Comparison of ENCODE assay signal across 27 cellular contexts in genomic region chr10:89613582-89613981, GRCh38.
"Had no signal": no experiment of that assay in that cellular context is flagged by ENCODE, and none has a peak within 500 bp of the region (broad histone marks: within the 10 kb centered on the region; RNA-seq: fewer than 3 reads in every experiment).

No MANE protein-coding gene starts in this region.

- H3K4me3 ChIP-seq: gastrocnemius medialis, hepatocyte, right atrium auricular region, spleen, suprapubic skin, tibial artery, upper lobe of right lung had no signal

- H3K9me3 ChIP-seq: gastrocnemius medialis, right atrium auricular region, spleen, suprapubic skin, tibial artery, upper lobe of right lung had no signal

- H3K27me3 Mint-ChIP-seq: activated CD4-positive, alpha-beta T cell treated with anti-CD3 and anti-CD28 coated beads for 36 hours; activated T-cell treated with anti-CD3 and anti-CD28 coated beads, Interleukin-2, amount 50 U/mL, for 24 hours; central memory CD8-positive, alpha-beta T cell; T-cell had no signal

- H3K4me2 ChIP-seq: hepatocyte had no signal

- H3K9me3 Mint-ChIP-seq: activated T-cell treated with anti-CD3 and anti-CD28 coated beads, Interleukin-2, amount 50 U/mL, for 24 hours; central memory CD8-positive, alpha-beta T cell; neural crest cell; T-cell; T-helper 2 cell treated with Interferon-gamma antibody and Interleukin-4, amounts not matched to agents 5 μg/mL and 100 μg/mL, for 36 hours had no signal

- FAIRE-seq: bronchial epithelial cell, colon, keratinocyte had no signal

- ATAC-seq: activated CD4-positive, alpha-beta T cell treated with anti-CD3 and anti-CD28 coated beads for 36 hours; gastrocnemius medialis; left cardiac atrium; naive thymus-derived CD8-positive, alpha-beta T cell; T-cell; upper lobe of right lung had no signal

- DNase-seq: activated CD4-positive, alpha-beta T cell treated with anti-CD3 and anti-CD28 coated beads for 36 hours; activated CD4-positive, CD25-positive, alpha-beta regulatory T cell; activated CD8-positive, alpha-beta memory T cell treated with anti-CD3 and anti-CD28 coated beads, Interleukin-2, amount 50 U/mL, for 4 hours; activated gamma-delta T cell treated with Interleukin-2 at 50 U/mL for 16 hours; activated naive CD4-positive, alpha-beta T cell treated with anti-CD3 and anti-CD28 coated beads, Interleukin-2, amount 50 U/mL, for 16 hours; activated T-cell treated with anti-CD3 and anti-CD28 coated beads, Interleukin-2, amount 50 U/mL, for 24 hours; amygdala; dermis blood vessel endothelial cell; effector CD8-positive, alpha-beta T cell; gastrocnemius medialis; glutamatergic neuron; left cardiac atrium; naive thymus-derived CD8-positive, alpha-beta T cell; spleen; stimulated activated naive CD4-positive, alpha-beta T cell; T-cell; tibial artery; upper lobe of right lung had no signal

- H3K27ac Mint-ChIP-seq: activated CD4-positive, alpha-beta T cell treated with anti-CD3 and anti-CD28 coated beads for 36 hours; activated T-cell treated with anti-CD3 and anti-CD28 coated beads, Interleukin-2, amount 50 U/mL, for 24 hours; naive thymus-derived CD8-positive, alpha-beta T cell; T-helper 2 cell treated with Interferon-gamma antibody and Interleukin-4, amounts not matched to agents 5 μg/mL and 100 μg/mL, for 36 hours had no signal

- H3K27me3 ChIP-seq: gastrocnemius medialis, hepatocyte, right atrium auricular region, spleen, suprapubic skin, tibial artery, upper lobe of right lung had no signal

- H2AFZ ChIP-seq: hepatocyte had no signal

- H3K36me3 ChIP-seq: suprapubic skin, upper lobe of right lung had no signal

- H3K4me3 Mint-ChIP-seq: activated CD4-positive, alpha-beta T cell treated with anti-CD3 and anti-CD28 coated beads for 36 hours; activated T-cell treated with anti-CD3 and anti-CD28 coated beads, Interleukin-2, amount 50 U/mL, for 24 hours; central memory CD8-positive, alpha-beta T cell; naive thymus-derived CD8-positive, alpha-beta T cell; neural crest cell; T-cell; T-helper 2 cell treated with Interferon-gamma antibody and Interleukin-4, amounts not matched to agents 5 μg/mL and 100 μg/mL, for 36 hours had no signal

- H3K4me1 ChIP-seq: right atrium auricular region, spleen, suprapubic skin, tibial artery, upper lobe of right lung had no signal

- H3K27ac ChIP-seq: gastrocnemius medialis, hepatocyte, right atrium auricular region, spleen, suprapubic skin, tibial artery, upper lobe of right lung had no signal
